Comparison of ENCODE assay signal across 11 cellular contexts in genomic region chr7:108517951-108518350, GRCh38.
"Had no signal": no experiment of that assay in that cellular context is flagged by ENCODE, and none has a peak within 500 bp of the region (broad histone marks: within the 10 kb centered on the region; RNA-seq: fewer than 3 reads in every experiment).

No MANE protein-coding gene starts in this region.

- H3K27ac Mint-ChIP-seq: GM23338, H9, HFFc6 had no signal

- H3K4me2 ChIP-seq: GM23338 had no signal

- H3K9me3 ChIP-seq: HAP-1 had no signal

- H3K4me3 ChIP-seq: GM23248, GM23338, HAP-1 had no signal

- H3K4me3 Mint-ChIP-seq: GM23338, H9, HFFc6 had no signal

- ATAC-seq: GM23338, HCT116 had no signal

- DNase-seq: GM23248, GOT3, H7, H9, HCEC 1CT, HFFc6 had no signal

- H3K9ac ChIP-seq: GM23248 had no signal

- H2AFZ ChIP-seq: GM23248, GM23338 had no signal

- H3K27ac ChIP-seq: GM23248 had no signal

- H3K9me3 Mint-ChIP-seq: GM23338, HFFc6 had no signal

- FAIRE-seq: H1, H54 had no signal
